In the genomic region with DNA sequence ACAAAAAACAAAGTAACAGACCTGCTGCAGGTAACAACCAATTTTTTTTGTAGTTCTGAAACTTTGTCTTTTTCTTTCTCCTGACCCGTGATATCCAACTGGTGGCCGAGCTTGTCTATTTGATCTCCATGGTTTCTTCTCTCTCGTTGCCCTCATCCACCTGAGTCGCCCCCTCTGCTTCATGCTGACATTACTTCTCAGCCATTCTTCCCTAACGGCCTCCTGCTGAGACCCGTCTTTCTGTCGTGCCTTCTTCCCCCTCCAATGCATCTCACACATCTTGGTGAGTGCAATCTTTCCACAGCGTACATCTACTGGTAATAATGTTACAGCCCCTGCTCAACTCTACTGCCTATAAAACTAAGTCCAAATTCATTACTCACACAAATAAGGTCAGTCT, we compare ENCODE assay signal across 27 cellular contexts.
A peak's percentile ranks its signal among the peaks of the same experiment; 100 is the strongest.
DNase-seq lines count a peak whose midpoint lies in the region; FAIRE-seq and TF ChIP-seq lines count a peak whose summit lies in the region.
"Had no signal": no experiment of that assay in that cellular context is flagged by ENCODE, and none has a peak within 500 bp of the region (broad histone marks: within the 10 kb centered on the region; RNA-seq: fewer than 3 reads in every experiment).

No MANE protein-coding gene starts in this region.

- H2BK15ac ChIP-seq in H1 (ENCODE audit: low read length) (no peak overlapping the region), mesenchymal stem cell (ENCODE audit: low read depth, poor library complexity, severe bottlenecking) (peak overlapping the region; percentile 41)

- H4K5ac ChIP-seq in H1 (ENCODE audit: insufficient read length, low read depth, low read length), result no peak overlapping the region

- peaks cover 8% of the 10 kb centered on the region for H3K9me3 Mint-ChIP-seq in nephron

- H3K36me3 ChIP-seq in H7 (replicated peaks; ENCODE audit: control insufficient read depth, insufficient read depth, low read length) (no peaks in the 10 kb centered on the region), H1 (ENCODE audit: control insufficient read depth in 2 of 4, insufficient read depth in 4 of 4, low read length in 3 of 4) (no peaks in the 10 kb centered on the region), mesenchymal stem cell (ENCODE audit: control insufficient read depth in 1 of 2, insufficient read depth in 2 of 2, low read depth in 1 of 2, low read length in 2 of 2) (no peaks in the 10 kb centered on the region), smooth muscle cell (ENCODE audit: low read depth) (no peaks in the 10 kb centered on the region)
- H3K36me3 ChIP-seq: BE2C, BLaER1 had no signal

- TF ChIP-seq RAD21 in H1 (IDR thresholded peaks at IDR 0.05 in 1 of 2, conservative IDR thresholded peaks at IDR 0.05 in 1 of 2; ENCODE audit: low read depth in 2 of 2, low read length in 2 of 2), result no peak

- no peak overlapping the region for H3K27ac ChIP-seq in H1 (ENCODE audit: low read depth, low read length)
- H3K27ac ChIP-seq in mesenchymal stem cell (ENCODE audit: low read length, poor library complexity, severe bottlenecking), result no peak overlapping the region
- H3K27ac ChIP-seq in smooth muscle cell (ENCODE audit: low read depth), result no peak overlapping the region
- H3K27ac ChIP-seq: BLaER1 had no signal

- no peaks in the 10 kb centered on the region for H3K36me3 Mint-ChIP-seq in nephron (ENCODE audit: low read depth)
- H3K36me3 Mint-ChIP-seq: CD14-positive monocyte; CD4-positive, CD25-positive, alpha-beta regulatory T cell had no signal

- H3K79me2 ChIP-seq in H1 (ENCODE audit: control insufficient read depth in 1 of 2, insufficient read depth in 2 of 2, low read length in 2 of 2), result no peaks in the 10 kb centered on the region
- no peaks in the 10 kb centered on the region for H3K79me2 ChIP-seq in smooth muscle cell (ENCODE audit: low read depth)

- H3K56ac ChIP-seq in H1 (replicated peaks; ENCODE audit: insufficient read length, low read depth, low read length), result no peak overlapping the region

- no peak overlapping the region for H3K4me2 ChIP-seq in H1 (ENCODE audit: insufficient read depth in 1 of 2, low read depth in 2 of 2, low read length in 2 of 2)
- no peak overlapping the region for H3K4me2 ChIP-seq in mesenchymal stem cell (ENCODE audit: low read length, poor library complexity, severe bottlenecking)
- no peak overlapping the region for H3K4me2 ChIP-seq in smooth muscle cell
- H3K4me2 ChIP-seq: BLaER1 had no signal

- H4K8ac ChIP-seq in H1 (ENCODE audit: extremely low read depth, insufficient read depth, low read length) (no peak overlapping the region), mesenchymal stem cell (ENCODE audit: low read length) (no peak overlapping the region)

- H3K9me3 ChIP-seq in H1 (ENCODE audit: insufficient read depth in 2 of 2, low read depth in 1 of 2, low read length in 1 of 2) (no peaks in the 10 kb centered on the region), mesenchymal stem cell (ENCODE audit: control insufficient read depth, low read length) (no peaks in the 10 kb centered on the region), smooth muscle cell (replicated peaks; ENCODE audit: low read depth) (no peaks in the 10 kb centered on the region)

- H3K18ac ChIP-seq in H1 (ENCODE audit: extremely low read depth, low read length) (no peak overlapping the region), mesenchymal stem cell (ENCODE audit: low read depth in 1 of 2, low read length in 2 of 2) (no peak overlapping the region)

- no peak overlapping the region for H2BK12ac ChIP-seq in H1 (ENCODE audit: low read depth, low read length)
- H2BK12ac ChIP-seq in mesenchymal stem cell (ENCODE audit: low read length in 2 of 2), result no peak overlapping the region

- no peak overlapping the region for H3K4ac ChIP-seq in H1 (replicated peaks; ENCODE audit: insufficient read length, low read depth, low read length)
- H3K4ac ChIP-seq in mesenchymal stem cell (ENCODE audit: low read depth in 1 of 2, low read length in 2 of 2), result no peak overlapping the region

- no peak overlapping the region for H4K91ac ChIP-seq in H1 (replicated peaks; ENCODE audit: insufficient read length, low read length)
- no peak overlapping the region for H4K91ac ChIP-seq in mesenchymal stem cell (ENCODE audit: low read length)

- no peaks in the 10 kb centered on the region for H4K20me1 ChIP-seq in H1 (replicated peaks in 1 of 2; ENCODE audit: control insufficient read depth in 1 of 2, insufficient read depth in 2 of 2, low read length in 2 of 2)
- no peaks in the 10 kb centered on the region for H4K20me1 ChIP-seq in smooth muscle cell (ENCODE audit: low read depth)
- H4K20me1 ChIP-seq: BLaER1 had no signal

- peak; percentile 12 for DNase-seq in H7
- no peak for DNase-seq in H1 (ENCODE audit: low read depth in 1 of 2, low spot score in 2 of 2)
- DNase-seq in mesenchymal stem cell, result no peak
- DNase-seq in H4 (ENCODE audit: low spot score), result no peak
- no peak for DNase-seq in NCI-H748 treated with DMSO at 0.1 percent for 48 hours (lab: John Stamatoyannopoulos, UW)
- DNase-seq in smooth muscle cell (lab: John Stamatoyannopoulos, UW; ENCODE audit: unreplicated experiment), result no peak
- DNase-seq: 8988T; ACHN; BE2C; C1 segment of cervical spinal cord; CD4-positive, alpha-beta memory T cell; CD4-positive, CD25-positive, alpha-beta regulatory T cell; CD8-positive, alpha-beta memory T cell; COR-L47; DMS 273 treated with DMSO at 0.1 percent for 48 hours; DMS153; DMS53; DMS79; DND-41; EL; GDM1 had no signal

- peak; percentile 19 for FAIRE-seq in H1 (lab: Jason Lieb, UNC)
- FAIRE-seq: A204.1, GM12878, GM18507 had no signal

- H3F3A ChIP-seq in smooth muscle cell (ENCODE audit: low read depth), result no peaks in the 10 kb centered on the region

- WGBS in H1 (ENCODE audit: extremely low coverage in 1 of 2, insufficient coverage in 1 of 2, insufficient read length in 1 of 2, insufficient replicate concordance in 2 of 2, low coverage in 1 of 2, low lambda C conversion rate in 2 of 2, missing lambda C conversion rate in 1 of 2), 2 experiments, result 76% methylated on average over 8 of the region's 8 CpGs; no CpG with 5 or more reads in 1 of the 2 experiments
- WGBS in mesenchymal stem cell, result 80% methylated on average over 8 of the region's 8 CpGs
- WGBS in smooth muscle cell (ENCODE audit: low lambda C conversion rate), result 52% methylated on average over 8 of the region's 8 CpGs

- H2BK120ac ChIP-seq in H1 (replicated peaks; ENCODE audit: low read depth, low read length) (no peak overlapping the region), mesenchymal stem cell (ENCODE audit: low read depth, low read length) (no peak overlapping the region)

- TF ChIP-seq EP300 in H1 (IDR thresholded peaks at IDR 0.05; ENCODE audit: borderline replicate concordance in 1 of 2, low read depth in 2 of 2, low read length in 2 of 2), result no peak

- H3K9ac ChIP-seq in H1 (replicated peaks in 1 of 4; ENCODE audit: extremely low read depth in 1 of 4, low read depth in 3 of 4, low read length in 3 of 4), result no peak overlapping the region
- no peak overlapping the region for H3K9ac ChIP-seq in mesenchymal stem cell (ENCODE audit: low read length)
- H3K9ac ChIP-seq in smooth muscle cell (ENCODE audit: low read depth), result no peak overlapping the region
- H3K9ac ChIP-seq: BLaER1 had no signal

- H2BK5ac ChIP-seq in H1 (ENCODE audit: low read depth, low read length), result no peak overlapping the region
- no peak overlapping the region for H2BK5ac ChIP-seq in mesenchymal stem cell (ENCODE audit: low read depth, low read length, poor library complexity, severe bottlenecking)

- H2AK5ac ChIP-seq in H1 (ENCODE audit: low read depth, low read length) (no peak overlapping the region), mesenchymal stem cell (ENCODE audit: low read length, severe bottlenecking) (no peak overlapping the region)

- no peaks in the 10 kb centered on the region for H3K79me1 ChIP-seq in H1 (ENCODE audit: low read depth, low read length)
- no peaks in the 10 kb centered on the region for H3K79me1 ChIP-seq in mesenchymal stem cell (replicated peaks; ENCODE audit: low read length, poor library complexity, severe bottlenecking)

- H3K4me3 Mint-ChIP-seq in nephron, result no peak overlapping the region
- H3K4me3 Mint-ChIP-seq: CD14-positive monocyte; CD4-positive, alpha-beta memory T cell; CD4-positive, CD25-positive, alpha-beta regulatory T cell; CD8-positive, alpha-beta memory T cell had no signal

- no peaks in the 10 kb centered on the region for H3K27me3 ChIP-seq in H7 (ENCODE audit: control insufficient read depth, insufficient read depth, low read length)
- H3K27me3 ChIP-seq in H1 (replicated peaks in 1 of 4; ENCODE audit: control insufficient read depth in 3 of 4, extremely low read depth in 1 of 4, insufficient read depth in 3 of 4, low read length in 3 of 4), result no peaks in the 10 kb centered on the region; a peak in 1 of 7 replicates
- no peaks in the 10 kb centered on the region for H3K27me3 ChIP-seq in mesenchymal stem cell (ENCODE audit: control insufficient read depth in 1 of 2, insufficient read depth in 1 of 2, low read length in 2 of 2)
- H3K27me3 ChIP-seq in smooth muscle cell (ENCODE audit: low read depth), result no peaks in the 10 kb centered on the region
- H3K27me3 ChIP-seq: BE2C, BLaER1 had no signal

- H3K4me1 ChIP-seq in H1 (replicated peaks in 1 of 4; ENCODE audit: control insufficient read depth in 3 of 4, insufficient read depth in 4 of 4, low read length in 3 of 4) (peaks cover 0 to 4% (median 1%) of the 10 kb centered on the region in 4 experiments; a peak in 3 of 7 replicates), mesenchymal stem cell (ENCODE audit: control insufficient read depth, insufficient read depth, low read depth, low read length) (peaks cover 1% of the 10 kb centered on the region), smooth muscle cell (ENCODE audit: low read depth) (peaks cover 26% of the 10 kb centered on the region)

- H3K23ac ChIP-seq in H1 (ENCODE audit: insufficient read length) (no peak overlapping the region), mesenchymal stem cell (ENCODE audit: low read length in 2 of 2) (no peak overlapping the region)

- peak overlapping the region in 2 of 3 experiments; percentile 13 to 31 for H3K27ac Mint-ChIP-seq in nephron
- H3K27ac Mint-ChIP-seq: CD4-positive, alpha-beta memory T cell; CD4-positive, CD25-positive, alpha-beta regulatory T cell; CD8-positive, alpha-beta memory T cell had no signal

- H2BK20ac ChIP-seq in H1 (ENCODE audit: low read length), result no peak overlapping the region

- TF ChIP-seq CTCF in H1 (IDR thresholded peaks at IDR 0.05; ENCODE audit: control extremely low read depth in 1 of 3, insufficient read depth in 1 of 3, low read depth in 1 of 3, low read length in 3 of 3) (no peak), nephron (IDR thresholded peaks at IDR 0.05; ENCODE audit: unreplicated experiment in 3 of 3) (no peak), smooth muscle cell (IDR thresholded peaks at IDR 0.05; ENCODE audit: borderline replicate concordance, insufficient read depth, poor library complexity, severe bottlenecking) (no peak)

- POLR2A ChIA-PET in H1 (lab: Charles Lee; ENCODE audit: partially characterized antibody), result no interaction called here

- H3K14ac ChIP-seq in H1 (ENCODE audit: insufficient read length), result no peak overlapping the region
- H3K14ac ChIP-seq in mesenchymal stem cell (ENCODE audit: low read length in 2 of 2), result no peak overlapping the region

- no peaks in the 10 kb centered on the region for H3K27me3 Mint-ChIP-seq in nephron (ENCODE audit: low read depth)
- H3K27me3 Mint-ChIP-seq: CD4-positive, alpha-beta memory T cell; CD4-positive, CD25-positive, alpha-beta regulatory T cell had no signal

- no peaks in the 10 kb centered on the region for H3K23me2 ChIP-seq in H1 (ENCODE audit: low read depth, low read length)

- no peak overlapping the region for H3K4me3 ChIP-seq in H7 (ENCODE audit: insufficient read depth, low read depth, low read length)
- no peak overlapping the region for H3K4me3 ChIP-seq in H1 (ENCODE audit: extremely low read depth in 1 of 4, insufficient read depth in 2 of 4, low read depth in 3 of 4, low read length in 4 of 4)
- H3K4me3 ChIP-seq in mesenchymal stem cell (ENCODE audit: insufficient read depth in 1 of 2, low read depth in 1 of 2, low read length in 2 of 2), result no peak overlapping the region
- no peak overlapping the region for H3K4me3 ChIP-seq in smooth muscle cell
- H3K4me3 ChIP-seq: BLaER1, GM12878 had no signal

- CTCF ChIA-PET in H1 (lab: Charles Lee; ENCODE audit: partially characterized antibody), result interaction anchor here (0.6 kb wide), 1 partner anchor 8 kb away, joined by 4 read pairs; no protein-coding TSS in a partner anchor

- H3K4me1 Mint-ChIP-seq in nephron, result peaks cover 59% of the 10 kb centered on the region
- H3K4me1 Mint-ChIP-seq: CD4-positive, alpha-beta memory T cell; CD8-positive, alpha-beta memory T cell had no signal

- no peak for TF ChIP-seq POLR2A in H1 (IDR thresholded peaks at IDR 0.05; ENCODE audit: control extremely low read depth in 1 of 2, low read depth in 2 of 2, low read length in 2 of 2)

- H2AFZ ChIP-seq in H1 (ENCODE audit: low read length), result no peak overlapping the region
- no peak overlapping the region for H2AFZ ChIP-seq in mesenchymal stem cell (ENCODE audit: low read depth, low read length)
- H2AFZ ChIP-seq in smooth muscle cell (ENCODE audit: low read depth), result no peak overlapping the region
